Comparison of ENCODE assay signal across 8 cellular contexts in genomic region chr7:106176414-106177294, GRCh38.
DNase-seq lines count a peak whose midpoint lies in the region; ATAC-seq lines count a peak whose summit lies in the region.

No MANE protein-coding gene starts in this region.

- H3K4me3 ChIP-seq in right cardiac atrium (ENCODE audit: low read length), result no peak overlapping the region

- DNase-seq in COLO668 (lab: John Stamatoyannopoulos, UW; ENCODE audit: unreplicated experiment) (peak; percentile 82), NAMALWA (ENCODE audit: low spot score) (peak; percentile 89), T follicular helper cell (ENCODE audit: low read depth) (peak; percentile 49), amniotic epithelial cell (ENCODE audit: low read depth) (peak; percentile 63), right cardiac atrium (peak; percentile 85 to 95 (median 93)), sciatic nerve (ENCODE audit: low spot score) (peak; percentile 91)

- no peak overlapping the region for H3K27ac ChIP-seq in right cardiac atrium (ENCODE audit: low read length)

- no peaks in the 10 kb centered on the region for H3K4me1 ChIP-seq in right cardiac atrium (ENCODE audit: control insufficient read depth, insufficient read depth, low read length)

- ATAC-seq in GM21423 (IDR thresholded peaks at IDR 0.05; ENCODE audit: unreplicated experiment) (peak; percentile 68), right cardiac atrium (peak; percentile 86 to 88), sciatic nerve (peak; percentile 94), HG03378 (IDR thresholded peaks at IDR 0.05; ENCODE audit: unreplicated experiment) (no peak)

- H3K9me3 ChIP-seq in right cardiac atrium (ENCODE audit: control insufficient read depth, low read length), result no peaks in the 10 kb centered on the region

- H3K27me3 ChIP-seq in right cardiac atrium (ENCODE audit: control insufficient read depth, insufficient read depth), result no peaks in the 10 kb centered on the region

- intact Hi-C loops in right cardiac atrium (cut with DNase I) (loop anchor here (2.0 to 10.0 kb wide), 5 partner anchors 111 to 561 kb away; no protein-coding TSS in a partner anchor), sciatic nerve (cut with DNase I) (loop anchor here (5.0 kb wide), 1 partner anchor 286 kb away; no protein-coding TSS in a partner anchor)

- 11% methylated on average over 11 of the region's 11 CpGs for WGBS in right cardiac atrium
